Comparison of ENCODE assay signal across 1 cellular context in genomic region chr15:66733976-66734375, GRCh38.
TF ChIP-seq lines count a peak whose summit lies in the region.

No MANE protein-coding gene starts in this region.

TF ChIP-seq in WTC11, 78 proteins besides CTCF, POLR2A, EP300 and RAD21:
- no peak for TF ChIP-seq NR3C1 (CRISPR knock-in tag; conservative IDR thresholded peaks at IDR 0.05; ENCODE audit: low read depth)
- TF ChIP-seq TEAD1 (CRISPR knock-in tag; IDR thresholded peaks at IDR 0.05): no peak
- TF ChIP-seq ZNF671 (CRISPR knock-in tag; IDR thresholded peaks at IDR 0.05): no peak
- TF ChIP-seq PRDM15 (CRISPR knock-in tag; IDR thresholded peaks at IDR 0.05): no peak
- TF ChIP-seq E2F4 (CRISPR knock-in tag; IDR thresholded peaks at IDR 0.05; ENCODE audit: borderline replicate concordance, low read depth): no peak
- no peak for TF ChIP-seq CREB1 (CRISPR knock-in tag; IDR thresholded peaks at IDR 0.05)
- no peak for TF ChIP-seq ZNF281 (CRISPR knock-in tag; IDR thresholded peaks at IDR 0.05)
- no peak for TF ChIP-seq CREM (CRISPR knock-in tag; IDR thresholded peaks at IDR 0.05)
- no peak for TF ChIP-seq ZMAT4 (CRISPR knock-in tag; IDR thresholded peaks at IDR 0.05)
- no peak for TF ChIP-seq SMAD4 (CRISPR knock-in tag; IDR thresholded peaks at IDR 0.05)
- no peak for TF ChIP-seq ZNF138 (CRISPR knock-in tag; conservative IDR thresholded peaks at IDR 0.05)
- no peak for TF ChIP-seq ZNF317 (CRISPR knock-in tag; IDR thresholded peaks at IDR 0.05; ENCODE audit: borderline replicate concordance, low read depth)
- no peak for TF ChIP-seq EMX1 (CRISPR knock-in tag; IDR thresholded peaks at IDR 0.05)
- TF ChIP-seq STAT6 (CRISPR knock-in tag; conservative IDR thresholded peaks at IDR 0.05; ENCODE audit: low read depth): no peak
- TF ChIP-seq JUN (CRISPR knock-in tag; IDR thresholded peaks at IDR 0.05): no peak
- no peak for TF ChIP-seq ETV6 (CRISPR knock-in tag; IDR thresholded peaks at IDR 0.05)
- TF ChIP-seq ATF6 (CRISPR knock-in tag; IDR thresholded peaks at IDR 0.05): no peak
- no peak for TF ChIP-seq SMAD3 (CRISPR knock-in tag; IDR thresholded peaks at IDR 0.05; ENCODE audit: borderline replicate concordance)
TF ChIP-seq in WTC11: peak in this region for 0.
